ENCODE assay signal across 12 cellular contexts in the genomic region with DNA sequence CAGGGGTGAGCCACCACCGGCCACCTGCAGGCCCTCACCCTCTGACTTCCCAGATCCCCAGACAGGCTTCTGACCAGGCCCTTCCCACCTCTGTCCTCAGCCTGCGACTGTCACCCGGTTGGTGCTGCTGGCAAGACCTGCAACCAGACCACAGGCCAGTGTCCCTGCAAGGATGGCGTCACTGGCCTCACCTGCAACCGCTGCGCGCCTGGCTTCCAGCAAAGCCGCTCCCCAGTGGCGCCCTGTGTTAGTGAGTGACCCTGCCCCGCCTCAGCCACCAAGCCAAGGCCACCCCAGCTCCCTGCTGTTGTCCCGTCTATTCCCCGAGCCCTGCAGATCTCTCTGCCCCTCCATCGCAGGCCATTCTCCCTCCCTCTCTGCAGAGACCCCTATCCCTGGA. TPM values are rescaled to one million over a fixed set of nuclear protein-coding genes. Genes with fewer than 3 reads are reported as not detected.
A peak's percentile ranks its signal among the peaks of the same experiment; 100 is the strongest.
DNase-seq lines count a peak whose midpoint lies in the region; ATAC-seq and TF ChIP-seq lines count a peak whose summit lies in the region.
"Had no signal": no experiment of that assay in that cellular context is flagged by ENCODE, and none has a peak within 500 bp of the region (broad histone marks: within the 10 kb centered on the region; RNA-seq: fewer than 3 reads in every experiment).

No MANE protein-coding gene starts in this region.

- no peak overlapping the region for H2AFZ ChIP-seq in osteoblast (ENCODE audit: low read length)

- TF ChIP-seq CTCF in osteoblast (IDR thresholded peaks at IDR 0.05; ENCODE audit: extremely low read depth, low read depth, low read length): no peak

- peaks cover 26% of the 10 kb centered on the region for H3K27me3 Mint-ChIP-seq in stimulated activated naive CD8-positive, alpha-beta T cell treated with anti-CD3 and anti-CD28 coated beads, Interleukin-15, Interleukin-2, amounts not matched to agents 100 ng/mL and 50 ng/mL, for 24 hours

- no peak overlapping the region for H3K27ac ChIP-seq in osteoblast (ENCODE audit: low read depth, low read length)

- peak; percentile 53 for TF ChIP-seq POLR2A in Raji (IDR thresholded peaks at IDR 0.05; ENCODE audit: insufficient read depth, low read depth, low read length)

- DNase-seq in stimulated activated naive CD8-positive, alpha-beta T cell treated with anti-CD3 and anti-CD28 coated beads, Interleukin-15, Interleukin-2, amounts not matched to agents 100 U/mL and 50 U/mL, for 24 hours: no peak
- DNase-seq in epidermal melanocyte (ENCODE audit: insufficient read length, low spot score): peak; percentile 15
- no peak for DNase-seq in mesenteric fat pad (ENCODE audit: low spot score)
- no peak for DNase-seq in osteoblast (ENCODE audit: insufficient read length, low spot score, missing footprints)
- DNase-seq: cortex of kidney; left colon; NK-92 treated with Interleukin-12 subunit alpha and Interleukin-12 subunit beta, amount 100 ng/mL, for 24 hours; stimulated activated CD4-positive, alpha-beta T cell treated with anti-CD3 and anti-CD28 coated beads, Interleukin-4, amount 100 ng/mL, for 1 hour had no signal

- peak overlapping the region; percentile 71 for H3K27ac Mint-ChIP-seq in stimulated activated naive CD8-positive, alpha-beta T cell treated with anti-CD3 and anti-CD28 coated beads, Interleukin-15, Interleukin-2, amounts not matched to agents 100 ng/mL and 50 ng/mL, for 24 hours

- no peaks in the 10 kb centered on the region for H3K36me3 Mint-ChIP-seq in stimulated activated naive CD8-positive, alpha-beta T cell treated with anti-CD3 and anti-CD28 coated beads, Interleukin-15, Interleukin-2, amounts not matched to agents 100 ng/mL and 50 ng/mL, for 24 hours (ENCODE audit: low read depth)

- peaks cover 13% of the 10 kb centered on the region for H3K4me1 ChIP-seq in osteoblast (ENCODE audit: insufficient read depth, low read length)

- H3K4me2 ChIP-seq in osteoblast (ENCODE audit: insufficient read depth, low read length): no peak overlapping the region

- ATAC-seq in stimulated activated naive CD8-positive, alpha-beta T cell treated with anti-CD3 and anti-CD28 coated beads, Interleukin-15, Interleukin-2, amounts not matched to agents 100 U/mL and 50 U/mL, for 24 hours: no peak
- ATAC-seq in GM21528 (IDR thresholded peaks at IDR 0.05; ENCODE audit: low FRiP score, unreplicated experiment): no peak
- ATAC-seq in GM18502 (IDR thresholded peaks at IDR 0.05; ENCODE audit: poor library complexity, unreplicated experiment): no peak
- ATAC-seq: left colon had no signal

- H3K9me3 Mint-ChIP-seq in stimulated activated naive CD8-positive, alpha-beta T cell treated with anti-CD3 and anti-CD28 coated beads, Interleukin-15, Interleukin-2, amounts not matched to agents 100 ng/mL and 50 ng/mL, for 24 hours: no peaks in the 10 kb centered on the region

- H4K20me1 ChIP-seq in osteoblast (ENCODE audit: insufficient read depth, low read length): peaks cover 11% of the 10 kb centered on the region

- no peak overlapping the region for H3K4me3 ChIP-seq in osteoblast (ENCODE audit: insufficient read depth, low read length)

- no peaks in the 10 kb centered on the region for H3K36me3 ChIP-seq in osteoblast (ENCODE audit: insufficient read depth, low read length)

- H3K4me1 Mint-ChIP-seq in stimulated activated naive CD8-positive, alpha-beta T cell treated with anti-CD3 and anti-CD28 coated beads, Interleukin-15, Interleukin-2, amounts not matched to agents 100 ng/mL and 50 ng/mL, for 24 hours (ENCODE audit: low read depth): peaks cover 25% of the 10 kb centered on the region

- H3K9me3 ChIP-seq in osteoblast (ENCODE audit: low read depth, low read length): no peaks in the 10 kb centered on the region

- peak overlapping the region; percentile 64 for H3K4me3 Mint-ChIP-seq in stimulated activated naive CD8-positive, alpha-beta T cell treated with anti-CD3 and anti-CD28 coated beads, Interleukin-15, Interleukin-2, amounts not matched to agents 100 ng/mL and 50 ng/mL, for 24 hours

- no peaks in the 10 kb centered on the region for H3K27me3 ChIP-seq in osteoblast (ENCODE audit: insufficient read depth, low read length)

- peaks cover 20% of the 10 kb centered on the region for H3K79me2 ChIP-seq in osteoblast (ENCODE audit: insufficient read depth, low read length)

RNA-seq across cellular contexts. Expression of a gene that starts 1.8 kb away (rescaled TPM):
- total RNA-seq in mesenteric fat pad: not detected
- under 0.01 and 0.36 TPM in 2 replicates for total RNA-seq in osteoblast
- total RNA-seq: left colon had no signal

RNA-seq across cellular contexts. Expression of a gene that starts 2.0 kb away (rescaled TPM):
- total RNA-seq in mesenteric fat pad (24.9 TPM), osteoblast (15.9 and 16.6 TPM in 2 replicates)

RNA-seq across cellular contexts. Expression of a gene that starts 13.0 kb away (rescaled TPM):
- total RNA-seq in mesenteric fat pad: not detected
- 3.5 and 5.1 TPM in 2 replicates for total RNA-seq in osteoblast

RNA-seq across cellular contexts. Expression of a gene that starts 40.9 kb away (rescaled TPM):
- total RNA-seq in mesenteric fat pad (203 TPM), osteoblast (18.8 and 22.7 TPM in 2 replicates)

RNA-seq across cellular contexts. Expression of a gene that starts 43.6 kb away (rescaled TPM):
- total RNA-seq in mesenteric fat pad: 3.9 TPM
- 6.9 and 7.4 TPM in 2 replicates for total RNA-seq in osteoblast
